ENCODE assay signal across 8 cellular contexts in genomic region chr19:6047741-6048231, GRCh38.
DNase-seq lines count a peak whose midpoint lies in the region; ATAC-seq and TF ChIP-seq lines count a peak whose summit lies in the region.

No MANE protein-coding gene starts in this region.

- no peaks in the 10 kb centered on the region for H3K27me3 ChIP-seq in foreskin keratinocyte
- no peaks in the 10 kb centered on the region for H3K27me3 ChIP-seq in sigmoid colon
- no peaks in the 10 kb centered on the region for H3K27me3 ChIP-seq in CD4-positive, alpha-beta memory T cell (ENCODE audit: insufficient read depth, low read length)

- peaks cover 0 to 25% (median 7%) of the 10 kb centered on the region in 4 donors for H3K36me3 ChIP-seq in sigmoid colon
- H3K36me3 ChIP-seq in CD4-positive, alpha-beta memory T cell (ENCODE audit: insufficient read depth, low read length) = no peaks in the 10 kb centered on the region

- POLR2A ChIA-PET in CD4-positive, alpha-beta memory T cell (lab: Charles Lee; ENCODE audit: partially characterized antibody) = interaction anchor here (1.6 kb wide), 1 partner anchor 77 kb away, joined by 7 read pairs; no protein-coding TSS in a partner anchor

- no peak overlapping the region for H3K4me3 Mint-ChIP-seq in CD4-positive, alpha-beta memory T cell

- intact Hi-C loops in sigmoid colon (cut with DNase I) = loop anchor here (1.0 to 10.0 kb wide), 2 partner anchors 78 to 147 kb away; no protein-coding TSS in a partner anchor
- intact Hi-C loops in CD4-positive, alpha-beta memory T cell (cut with micrococcal nuclease) = no loop called here

- H3K4me1 Mint-ChIP-seq in CD4-positive, alpha-beta memory T cell = peaks cover 1 to 6% (median 4%) of the 10 kb centered on the region in 4 donors

- in situ Hi-C loops in SK-MEL-5 (cut with HindIII; ENCODE audit: low pct_unique_long_range_greater_than_20kb, low sequenced_read_pairs) = no loop called here

- H3K27me3 Mint-ChIP-seq in CD4-positive, alpha-beta memory T cell = peaks cover 0 to 2% of the 10 kb centered on the region in 2 donors

- no peaks in the 10 kb centered on the region for H3K4me1 ChIP-seq in foreskin keratinocyte
- peaks cover 0 to 29% (median 22%) of the 10 kb centered on the region in 4 donors for H3K4me1 ChIP-seq in sigmoid colon
- no peaks in the 10 kb centered on the region for H3K4me1 ChIP-seq in CD4-positive, alpha-beta memory T cell (ENCODE audit: insufficient read depth, low read length)

- ATAC-seq in foreskin keratinocyte (no peak), HG03159 (IDR thresholded peaks at IDR 0.05; ENCODE audit: unreplicated experiment) (no peak), HG03521 (IDR thresholded peaks at IDR 0.05; ENCODE audit: unreplicated experiment) (no peak)

- DNase-seq in HT-29 (ENCODE audit: low spot score) (peak; percentile 39), SK-MEL-5 (ENCODE audit: low read depth, low spot score) (peak; percentile 62), foreskin keratinocyte (no peak), sigmoid colon (no peak)
- no peak for DNase-seq in CD4-positive, alpha-beta memory T cell

- H3K27ac ChIP-seq in C4-2B (no peak overlapping the region), foreskin keratinocyte (no peak overlapping the region), sigmoid colon (peak overlapping the region; percentile 48 to 69 (median 63))
- H3K27ac ChIP-seq in CD4-positive, alpha-beta memory T cell (ENCODE audit: low read depth, low read length) = no peak overlapping the region

- H3K9me3 Mint-ChIP-seq in CD4-positive, alpha-beta memory T cell = no peaks in the 10 kb centered on the region

- no peak for TF ChIP-seq POLR2A in sigmoid colon (IDR thresholded peaks at IDR 0.05)

- 73% methylated on average over 8 of the region's 8 CpGs for WGBS in sigmoid colon, 2 donors

- TF ChIP-seq CTCF in C4-2B (conservative IDR thresholded peaks at IDR 0.05) (peak; percentile 25), foreskin keratinocyte (conservative IDR thresholded peaks at IDR 0.05) (peak; percentile 65), sigmoid colon (IDR thresholded peaks at IDR 0.05) (peak; percentile 60 to 83 (median 66))

- TF ChIP-seq EP300 in sigmoid colon (IDR thresholded peaks at IDR 0.05) = no peak

- H3K9me3 ChIP-seq in sigmoid colon = no peaks in the 10 kb centered on the region
- no peaks in the 10 kb centered on the region for H3K9me3 ChIP-seq in CD4-positive, alpha-beta memory T cell (ENCODE audit: control insufficient read depth in 1 of 2, low read length in 2 of 2)

- CTCF ChIA-PET in CD4-positive, alpha-beta memory T cell (lab: Charles Lee; ENCODE audit: partially characterized antibody) = interaction anchor here (0.6 to 5.2 kb wide), 16 partner anchors 7 to 83 kb away, joined by 3 to 134 read pairs (median 4); no protein-coding TSS in a partner anchor

- no peaks in the 10 kb centered on the region for H3K36me3 Mint-ChIP-seq in CD4-positive, alpha-beta memory T cell

- peak overlapping the region in 1 of 4 donors; percentile 15 for H3K4me3 ChIP-seq in sigmoid colon
- H3K4me3 ChIP-seq in CD4-positive, alpha-beta memory T cell (ENCODE audit: low read length in 2 of 2) = no peak overlapping the region

- no peak overlapping the region for H3K27ac Mint-ChIP-seq in CD4-positive, alpha-beta memory T cell

Comparison
In these comparisons a context has a peak if more than half of its experiments do, and no peak if none do; other contexts are left out.
1. H3K27ac ChIP-seq: peak in sigmoid colon (4 of 4); none in C4-2B (single experiment), foreskin keratinocyte (single experiment) and CD4-positive, alpha-beta memory T cell (single experiment).
2. DNase-seq: peak in HT-29 (single experiment) and SK-MEL-5 (single experiment); none in foreskin keratinocyte (0 of 2), sigmoid colon (single experiment) and CD4-positive, alpha-beta memory T cell (0 of 5).
3. Peak in every context shown above with its lines, with median percentiles within 50 percentile points of each other: CTCF ChIP-seq.